Comparison of ENCODE assay signal across 26 cellular contexts in genomic region chr22:35830305-35830704, GRCh38.
"Had no signal": no experiment of that assay in that cellular context is flagged by ENCODE, and none has a peak within 500 bp of the region (broad histone marks: within the 10 kb centered on the region; RNA-seq: fewer than 3 reads in every experiment).

No MANE protein-coding gene starts in this region.

- H3K27ac ChIP-seq: esophagus squamous epithelium, neutrophil, parathyroid adenoma, right atrium auricular region, suprapubic skin, transverse colon had no signal

- FAIRE-seq: endometrium, kidney had no signal

- ATAC-seq: effector memory CD8-positive, alpha-beta T cell; left lobe of liver; mucosa of descending colon; natural killer cell treated with Interleukin-12 subunit alpha and Interleukin-12 subunit beta and Interleukin-15 and Interleukin-18, amount 100 ng/mL, for 72 hours; sciatic nerve; stimulated activated naive CD8-positive, alpha-beta T cell treated with anti-CD3 and anti-CD28 coated beads, Interleukin-15, amount 100 ng/mL, for 72 hours had no signal

- H3K36me3 ChIP-seq: neutrophil, right atrium auricular region, suprapubic skin, transverse colon had no signal

- H3K4me3 ChIP-seq: esophagus squamous epithelium, mucosa of descending colon, right atrium auricular region, smooth muscle cell, suprapubic skin, transverse colon had no signal

- H3K4me2 ChIP-seq: smooth muscle cell had no signal

- H2AFZ ChIP-seq: parathyroid adenoma had no signal

- H3K27me3 ChIP-seq: esophagus squamous epithelium, neutrophil, right atrium auricular region, suprapubic skin, transverse colon had no signal

- H3K9ac ChIP-seq: parathyroid adenoma had no signal

- H3K9me3 ChIP-seq: esophagus squamous epithelium, mucosa of descending colon, neutrophil, right atrium auricular region, suprapubic skin, transverse colon had no signal

- DNase-seq: cortex of kidney; effector memory CD8-positive, alpha-beta T cell; erythroblast; esophagus squamous epithelium; foreskin melanocyte; hypothalamus; kidney; mesenchymal stem cell; mucosa of descending colon; naive B cell; stimulated activated CD4-positive, alpha-beta T cell treated with anti-CD3 and anti-CD28 coated beads, Interleukin-12 subunit alpha, Interleukin-12 subunit beta, amount 100 ng/mL, for 4 hours; stimulated activated CD4-positive, alpha-beta T cell treated with anti-CD3 and anti-CD28 coated beads, Interleukin-1b, Interleukin-23, amount 100 ng/mL, for 48 hours; stimulated activated CD4-positive, alpha-beta T cell treated with anti-CD3 and anti-CD28 coated beads, Interleukin-4, amount 100 ng/mL, for 1 hour; stimulated activated CD8-positive, alpha-beta memory T cell treated with anti-CD3 and anti-CD28 coated beads, Interleukin-4, amount 100 ng/mL, for 48 hours; stimulated activated naive CD4-positive, alpha-beta T cell; stimulated activated naive CD8-positive, alpha-beta T cell treated with anti-CD3 and anti-CD28 coated beads, Interleukin-15, amount 100 ng/mL, for 72 hours; transverse colon had no signal
